In the genomic region with DNA sequence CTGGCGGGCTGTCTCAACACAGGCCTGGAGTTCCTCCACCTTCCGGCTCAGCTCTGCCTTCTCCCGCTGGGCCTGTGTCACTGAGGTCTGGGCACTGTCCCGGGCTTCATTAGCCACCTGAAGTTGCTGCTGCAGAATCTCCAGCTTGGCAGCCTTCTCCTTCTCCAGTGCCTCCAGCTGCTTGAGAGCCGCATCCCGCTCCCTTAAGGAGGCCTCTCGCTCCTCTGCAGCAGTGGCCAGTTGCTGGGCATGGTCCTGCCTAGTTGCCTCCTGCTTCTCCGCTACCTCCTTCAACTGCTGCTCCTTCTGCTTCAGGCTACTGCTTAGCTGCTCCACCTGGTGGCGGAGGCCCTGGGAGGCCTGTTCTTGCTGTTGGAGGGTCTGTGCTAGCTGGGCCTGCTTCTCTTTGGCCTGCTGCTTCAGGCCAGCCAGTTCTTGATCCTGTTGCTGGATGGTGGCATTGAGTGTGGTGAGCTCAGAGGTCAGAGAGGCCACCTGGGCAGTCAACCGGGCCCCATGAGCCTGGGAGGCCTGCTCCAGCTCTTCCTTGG, we compare ENCODE assay signal across 7 cellular contexts. TPM values are rescaled to one million over a fixed set of nuclear protein-coding genes. Genes with fewer than 3 reads are reported as not detected.
A peak's percentile ranks its signal among the peaks of the same experiment; 100 is the strongest.
DNase-seq lines count a peak whose midpoint lies in the region; ATAC-seq and TF ChIP-seq lines count a peak whose summit lies in the region.

No MANE protein-coding gene starts in this region.

- no peak for TF ChIP-seq EP300 in tibial nerve (IDR thresholded peaks at IDR 0.05)

- H3K36me3 Mint-ChIP-seq in central memory CD8-positive, alpha-beta T cell (ENCODE audit: insufficient read depth) = peaks cover 62% of the 10 kb centered on the region
- H3K36me3 Mint-ChIP-seq in nephron progenitor cell (ENCODE audit: low read depth) (peaks cover 76% of the 10 kb centered on the region), immature natural killer cell (peaks cover 31 to 63% (median 33%) of the 10 kb centered on the region in 3 donors)

- CTCF ChIA-PET in GM10248 (lab: Yijun Ruan, JAX) = interaction anchor here (0.7 to 9.8 kb wide), 29 partner anchors 9 to 215 kb away, joined by 3 to 101 read pairs (median 4); a partner anchor contains a TSS

- H3K27ac ChIP-seq in tibial nerve = no peak overlapping the region

- DNase-seq in GM10248 (ENCODE audit: extremely low spot score) (no peak), KBM-7 (peak; percentile 51), nephron progenitor cell (peak; percentile 60), immature natural killer cell (no peak), tibial nerve (ENCODE audit: low spot score in 2 of 2) (no peak)
- no peak for DNase-seq in central memory CD8-positive, alpha-beta T cell (ENCODE audit: low spot score in 2 of 2)

- peak overlapping the region; percentile 86 for H3K27ac Mint-ChIP-seq in central memory CD8-positive, alpha-beta T cell (ENCODE audit: low read depth)
- H3K27ac Mint-ChIP-seq in nephron progenitor cell (peak overlapping the region; percentile 94), immature natural killer cell (no peak overlapping the region)

- POLR2A ChIA-PET in GM10248 (lab: Yijun Ruan, JAX) = interaction anchor here (0.8 to 2.1 kb wide), 3 partner anchors 10 to 38 kb away, joined by 3 to 6 read pairs (median 3); no protein-coding TSS in a partner anchor

- WGBS in tibial nerve, 2 donors = 79 to 88% methylated on average over 10 of the region's 10 CpGs

- H3K27me3 ChIP-seq in tibial nerve = no peaks in the 10 kb centered on the region

- TF ChIP-seq CTCF in GM10248 (IDR thresholded peaks at IDR 0.05; ENCODE audit: control extremely low read depth, extremely low read depth, low read depth, missing control alignments) (peak; percentile 71), nephron progenitor cell (IDR thresholded peaks at IDR 0.05) (peak; percentile 33), tibial nerve (IDR thresholded peaks at IDR 0.05) (no peak)

- peaks cover 20% of the 10 kb centered on the region for H3K4me1 Mint-ChIP-seq in central memory CD8-positive, alpha-beta T cell
- H3K4me1 Mint-ChIP-seq in nephron progenitor cell (peaks cover 40% of the 10 kb centered on the region), immature natural killer cell (no peaks in the 10 kb centered on the region)

- no peak overlapping the region for H3K4me3 Mint-ChIP-seq in central memory CD8-positive, alpha-beta T cell
- H3K4me3 Mint-ChIP-seq in nephron progenitor cell (no peak overlapping the region), immature natural killer cell (no peak overlapping the region)

- H3K36me3 ChIP-seq in tibial nerve = peaks cover 32 to 100% (median 80%) of the 10 kb centered on the region in 3 donors

- no peaks in the 10 kb centered on the region for H3K9me3 ChIP-seq in tibial nerve

- H3K4me1 ChIP-seq in tibial nerve = peaks cover 0 to 48% (median 4%) of the 10 kb centered on the region in 4 donors

- no peak overlapping the region for H3K4me3 ChIP-seq in tibial nerve

- in situ Hi-C loops in KBM-7 (cut with MboI; ENCODE audit: low pct_unique_long_range_greater_than_20kb, low sequenced_read_pairs) = loop anchor here (25.0 kb wide), 1 partner anchor 422 kb away; a partner anchor contains a TSS

- H3K9me3 Mint-ChIP-seq in central memory CD8-positive, alpha-beta T cell = no peaks in the 10 kb centered on the region
- H3K9me3 Mint-ChIP-seq in nephron progenitor cell (no peaks in the 10 kb centered on the region), immature natural killer cell (no peaks in the 10 kb centered on the region)

- H3K27me3 Mint-ChIP-seq in central memory CD8-positive, alpha-beta T cell = no peaks in the 10 kb centered on the region
- H3K27me3 Mint-ChIP-seq in nephron progenitor cell (ENCODE audit: low read depth, poor library complexity) (peaks cover 5% of the 10 kb centered on the region), immature natural killer cell (ENCODE audit: low read depth in 3 of 3) (peaks cover 0 to 5% (median 2%) of the 10 kb centered on the region in 3 donors)

- ATAC-seq in central memory CD8-positive, alpha-beta T cell (replicated peaks; ENCODE audit: extremely low read depth, poor library complexity, severe bottlenecking) = no peak
- ATAC-seq in HG03439 (IDR thresholded peaks at IDR 0.05; ENCODE audit: unreplicated experiment) = no peak

- TF ChIP-seq POLR2A in tibial nerve (IDR thresholded peaks at IDR 0.05) = no peak

RNA-seq across cellular contexts. Expression of a gene that starts 16.9 kb away (rescaled TPM):
- polyA plus RNA-seq in immature natural killer cell = 10 to 100 TPM in 1 of 3 donors, 1 to 10 TPM in 2; 6.0 to 22.6 (median 8.6) TPM
- 10 to 100 TPM in 1 of 4 donors, 1 to 10 TPM in 3; 5.1 to 11.6 (median 6.3) TPM for total RNA-seq in tibial nerve

Comparison
In these comparisons a context has a peak if more than half of its experiments do, and no peak if none do; other contexts are left out.
1. DNase-seq: peak in KBM-7 (single experiment) and nephron progenitor cell (single experiment); none in GM10248 (single experiment), central memory CD8-positive, alpha-beta T cell (0 of 2), immature natural killer cell (0 of 3) and tibial nerve (0 of 2).
2. CTCF ChIP-seq: peak in GM10248 (single experiment) and nephron progenitor cell (single experiment); none in tibial nerve (0 of 5).
3. H3K27ac Mint-ChIP-seq: peak in central memory CD8-positive, alpha-beta T cell (single experiment) and nephron progenitor cell (single experiment); none in immature natural killer cell (0 of 6).